Comparison of ENCODE assay signal across 8 cellular contexts in genomic region chr2:187453078-187453641, GRCh38. TPM values are rescaled to one million over a fixed set of nuclear protein-coding genes. Genes with fewer than 3 reads are reported as not detected.
A peak's percentile ranks its signal among the peaks of the same experiment; 100 is the strongest.
DNase-seq lines count a peak whose midpoint lies in the region; ATAC-seq and TF ChIP-seq lines count a peak whose summit lies in the region.

No MANE protein-coding gene starts in this region.

- peaks cover 3% of the 10 kb centered on the region for H3K4me1 Mint-ChIP-seq in endodermal cell

- H3K9ac ChIP-seq in endodermal cell (ENCODE audit: extremely low read depth, low read length, poor library complexity, severe bottlenecking) = no peak overlapping the region

- no peaks in the 10 kb centered on the region for H3K4me1 ChIP-seq in endodermal cell (ENCODE audit: control insufficient read depth, insufficient read depth, low read length)

- peak; percentile 77 for TF ChIP-seq CTCF in endodermal cell (conservative IDR thresholded peaks at IDR 0.05)
- peak; percentile 40 for TF ChIP-seq CTCF in retinal pigment epithelial cell (conservative IDR thresholded peaks at IDR 0.05; ENCODE audit: low read depth, low read length)

- H3K9me3 Mint-ChIP-seq in endodermal cell = no peaks in the 10 kb centered on the region

- ATAC-seq in HG03378 (IDR thresholded peaks at IDR 0.05; ENCODE audit: unreplicated experiment) = no peak

- H3K27ac Mint-ChIP-seq in endodermal cell = no peak overlapping the region

- intact Hi-C loops in posterior cingulate gyrus (cut with DNase I) = loop anchor here (1.0 to 5.0 kb wide), 2 partner anchors 551 to 590 kb away; no protein-coding TSS in a partner anchor

- no peaks in the 10 kb centered on the region for H3K36me3 Mint-ChIP-seq in endodermal cell (ENCODE audit: low read depth)

- no peaks in the 10 kb centered on the region for H3K9me3 ChIP-seq in endodermal cell (ENCODE audit: control insufficient read depth, low read length)

- DNase-seq in NCI-H1436 (lab: John Stamatoyannopoulos, UW) (peak; percentile 60), NCI-H1436 treated with DMSO at 0.1 percent for 48 hours (lab: John Stamatoyannopoulos, UW) (no peak), NCI-H2171 treated with DMSO at 0.1 percent for 48 hours (lab: John Stamatoyannopoulos, UW) (peak; percentile 25), endodermal cell (no peak), retinal pigment epithelial cell (ENCODE audit: low read depth) (no peak), posterior cingulate gyrus (no peak)
- DNase-seq in central memory CD4-positive, alpha-beta T cell = no peak

- no peaks in the 10 kb centered on the region for H3K27me3 ChIP-seq in endodermal cell (ENCODE audit: control insufficient read depth, insufficient read depth, low read length, poor library complexity, severe bottlenecking)

- no peaks in the 10 kb centered on the region for H3K36me3 ChIP-seq in endodermal cell (ENCODE audit: control insufficient read depth, insufficient read depth, low read length)

- H3K27ac ChIP-seq in endodermal cell (ENCODE audit: low read depth, low read length) = no peak overlapping the region

- WGBS in endodermal cell (ENCODE audit: insufficient coverage in 1 of 2, insufficient read length in 1 of 2), 2 experiments = no CpG with 5 or more reads among the region's 1 CpG

- H3K4me3 ChIP-seq in endodermal cell (ENCODE audit: low read length) = no peak overlapping the region
- no peak overlapping the region for H3K4me3 ChIP-seq in retinal pigment epithelial cell (ENCODE audit: low read length)

- no peak overlapping the region for H3K4me3 Mint-ChIP-seq in endodermal cell

- no peaks in the 10 kb centered on the region for H3K27me3 Mint-ChIP-seq in endodermal cell (ENCODE audit: insufficient read depth)

RNA-seq across cellular contexts. Expression of gene CALCRL, which starts 5.1 kb away (rescaled TPM):
- under 1 TPM; 0.22 to 0.79 TPM for total RNA-seq in endodermal cell
- polyA plus RNA-seq in endodermal cell (2013, experiment 1 of 2) = 5.7 TPM
- polyA plus RNA-seq in endodermal cell (2013, experiment 2 of 2) = 6.7 TPM

Comparison
In these comparisons a context has a peak if more than half of its experiments do, and no peak if none do; other contexts are left out.
1. DNase-seq: peak in NCI-H1436 (single experiment) and NCI-H2171 treated with DMSO at 0.1 percent for 48 hours (single experiment); none in NCI-H1436 treated with DMSO at 0.1 percent for 48 hours (single experiment), endodermal cell (single experiment), retinal pigment epithelial cell (single experiment), posterior cingulate gyrus (0 of 10) and central memory CD4-positive, alpha-beta T cell (single experiment).